8 cellular contexts compared by ENCODE assay signal in genomic region chr20:3710703-3711417, GRCh38. TPM values are rescaled to one million over a fixed set of nuclear protein-coding genes. Genes with fewer than 3 reads are reported as not detected.
A peak's percentile ranks its signal among the peaks of the same experiment; 100 is the strongest.
DNase-seq lines count a peak whose midpoint lies in the region; ATAC-seq, FAIRE-seq and TF ChIP-seq lines count a peak whose summit lies in the region.

No MANE protein-coding gene starts in this region.

- H3K9me3 Mint-ChIP-seq in activated T-helper 1 cell treated with anti-CD3 and anti-CD28 coated beads, Interleukin-12 subunit alpha, Interleukin-12 subunit beta, Interleukin-2, Interleukin-4 antibody, amounts not matched to agents 30 ng/mL and 10 ng/mL and 1 ng/mL, durations not matched to agents 14 hours and 24 hours and 36 hours, result no peaks in the 10 kb centered on the region

- H3K4me1 Mint-ChIP-seq in activated T-helper 1 cell treated with anti-CD3 and anti-CD28 coated beads, Interleukin-12 subunit alpha, Interleukin-12 subunit beta, Interleukin-2, Interleukin-4 antibody, amounts not matched to agents 30 ng/mL and 10 ng/mL and 1 ng/mL, durations not matched to agents 14 hours and 24 hours and 36 hours (ENCODE audit: low read depth), result no peaks in the 10 kb centered on the region

- WGBS in suprapubic skin, result 24% methylated on average over 9 of the region's 17 CpGs

- intact Hi-C loops in activated T-helper 1 cell treated with anti-CD3 and anti-CD28 coated beads, Interleukin-12 subunit alpha, Interleukin-12 subunit beta, Interleukin-2, Interleukin-4 antibody, amounts not matched to agents 30 ng/mL and 10 ng/mL and 1 ng/mL, durations not matched to agents 14 hours and 24 hours and 36 hours (cut with micrococcal nuclease), result loop anchor here (1.0 kb wide), 2 partner anchors 35 to 148 kb away; no protein-coding TSS in a partner anchor

- H3K4me3 ChIP-seq in suprapubic skin, result peak overlapping the region; percentile 17

- no peak overlapping the region for H3K27ac Mint-ChIP-seq in activated T-helper 1 cell treated with anti-CD3 and anti-CD28 coated beads, Interleukin-12 subunit alpha, Interleukin-12 subunit beta, Interleukin-2, Interleukin-4 antibody, amounts not matched to agents 30 ng/mL and 10 ng/mL and 1 ng/mL, durations not matched to agents 14 hours and 24 hours and 36 hours

- H3K4me3 Mint-ChIP-seq in activated T-helper 1 cell treated with anti-CD3 and anti-CD28 coated beads, Interleukin-12 subunit alpha, Interleukin-12 subunit beta, Interleukin-2, Interleukin-4 antibody, amounts not matched to agents 30 ng/mL and 10 ng/mL and 1 ng/mL, durations not matched to agents 14 hours and 24 hours and 36 hours, result no peak overlapping the region

- TF ChIP-seq EP300 in suprapubic skin (IDR thresholded peaks at IDR 0.05), result no peak

- no peak for ATAC-seq in HG02642 (IDR thresholded peaks at IDR 0.05; ENCODE audit: poor library complexity, unreplicated experiment)

- H3K36me3 ChIP-seq in suprapubic skin, result no peaks in the 10 kb centered on the region

- FAIRE-seq in GM18507 (lab: Jason Lieb, UNC), result peak; percentile 58

- H3K9me3 ChIP-seq in suprapubic skin, result no peaks in the 10 kb centered on the region

- DNase-seq in AG09319 (ENCODE audit: extremely low read depth, low read depth) (peak; percentile 14), GM18507 (ENCODE audit: extremely low spot score, insufficient read length, low read depth) (peak; percentile 70), OCI-M1 (lab: John Stamatoyannopoulos, UW) (peak; percentile 80), fibroblast of the conjunctiva (ENCODE audit: low read depth) (peak; percentile 14), occipital lobe (lab: John Stamatoyannopoulos, UW) (peak; percentile 37), suprapubic skin (ENCODE audit: low spot score in 2 of 2) (peak in 1 of 2 donors; percentile 91)
- peak; percentile 50 for DNase-seq in activated T-helper 1 cell treated with anti-CD3 and anti-CD28 coated beads, Interleukin-12 subunit alpha, Interleukin-12 subunit beta, Interleukin-2, Interleukin-4 antibody, amounts not matched to agents 30 ng/mL and 10 ng/mL and 1 ng/mL, durations not matched to agents 14 hours and 24 hours and 36 hours (ENCODE audit: low spot score)

- no peak for TF ChIP-seq POLR2A in suprapubic skin (IDR thresholded peaks at IDR 0.05)

- peak; percentile 90 for TF ChIP-seq CTCF in AG09319 (IDR thresholded peaks at IDR 0.05; ENCODE audit: low read depth, low read length)
- peak; percentile 87 to 92 for TF ChIP-seq CTCF in suprapubic skin (IDR thresholded peaks at IDR 0.05)

- H3K27me3 Mint-ChIP-seq in activated T-helper 1 cell treated with anti-CD3 and anti-CD28 coated beads, Interleukin-12 subunit alpha, Interleukin-12 subunit beta, Interleukin-2, Interleukin-4 antibody, amounts not matched to agents 30 ng/mL and 10 ng/mL and 1 ng/mL, durations not matched to agents 14 hours and 24 hours and 36 hours (ENCODE audit: insufficient read depth), result peaks cover 10% of the 10 kb centered on the region

- H3K27me3 ChIP-seq in suprapubic skin, result no peaks in the 10 kb centered on the region

- H3K4me1 ChIP-seq in suprapubic skin, result peaks cover 15% of the 10 kb centered on the region

- H3K27ac ChIP-seq in suprapubic skin, result no peak overlapping the region

- no peaks in the 10 kb centered on the region for H3K36me3 Mint-ChIP-seq in activated T-helper 1 cell treated with anti-CD3 and anti-CD28 coated beads, Interleukin-12 subunit alpha, Interleukin-12 subunit beta, Interleukin-2, Interleukin-4 antibody, amounts not matched to agents 30 ng/mL and 10 ng/mL and 1 ng/mL, durations not matched to agents 14 hours and 24 hours and 36 hours (ENCODE audit: low read depth)

RNA-seq across cellular contexts. Expression of gene SIGLEC1, which starts 1.5 kb away (rescaled TPM):
- not detected in 2 replicates for total RNA-seq in activated T-helper 1 cell treated with anti-CD3 and anti-CD28 coated beads, Interleukin-12 subunit alpha, Interleukin-12 subunit beta, Interleukin-2, Interleukin-4 antibody, amounts not matched to agents 30 ng/mL and 10 ng/mL and 1 ng/mL, durations not matched to agents 14 hours and 24 hours and 36 hours
- total RNA-seq in occipital lobe (0.16 TPM), suprapubic skin (1 to 10 TPM in 2 of 4 donors, under 1 TPM in 2; 0.60 to 3.5 (median 1.1) TPM)

RNA-seq across cellular contexts. Expression of gene HSPA12B, which starts 21.6 kb away (rescaled TPM):
- not detected in 2 replicates for total RNA-seq in activated T-helper 1 cell treated with anti-CD3 and anti-CD28 coated beads, Interleukin-12 subunit alpha, Interleukin-12 subunit beta, Interleukin-2, Interleukin-4 antibody, amounts not matched to agents 30 ng/mL and 10 ng/mL and 1 ng/mL, durations not matched to agents 14 hours and 24 hours and 36 hours
- 1.7 TPM for total RNA-seq in occipital lobe
- total RNA-seq in suprapubic skin, result 1 to 10 TPM; 1.9 to 8.7 (median 4.4) TPM

RNA-seq across cellular contexts. Expression of gene ADAM33, which starts 29.1 kb away (rescaled TPM):
- not detected in 2 replicates for total RNA-seq in activated T-helper 1 cell treated with anti-CD3 and anti-CD28 coated beads, Interleukin-12 subunit alpha, Interleukin-12 subunit beta, Interleukin-2, Interleukin-4 antibody, amounts not matched to agents 30 ng/mL and 10 ng/mL and 1 ng/mL, durations not matched to agents 14 hours and 24 hours and 36 hours
- 3.6 TPM for total RNA-seq in occipital lobe
- 10 to 100 TPM in 3 of 4 donors, 1 to 10 TPM in 1; 6.3 to 24.3 (median 13.4) TPM for total RNA-seq in suprapubic skin

RNA-seq across cellular contexts. Expression of gene GFRA4, which starts 47.7 kb away (rescaled TPM):
- not detected in 2 replicates for total RNA-seq in activated T-helper 1 cell treated with anti-CD3 and anti-CD28 coated beads, Interleukin-12 subunit alpha, Interleukin-12 subunit beta, Interleukin-2, Interleukin-4 antibody, amounts not matched to agents 30 ng/mL and 10 ng/mL and 1 ng/mL, durations not matched to agents 14 hours and 24 hours and 36 hours
- total RNA-seq in occipital lobe (not detected), suprapubic skin (not detected)

RNA-seq across cellular contexts. Expression of gene ADISSP, which starts 56.7 kb away (rescaled TPM):
- total RNA-seq in activated T-helper 1 cell treated with anti-CD3 and anti-CD28 coated beads, Interleukin-12 subunit alpha, Interleukin-12 subunit beta, Interleukin-2, Interleukin-4 antibody, amounts not matched to agents 30 ng/mL and 10 ng/mL and 1 ng/mL, durations not matched to agents 14 hours and 24 hours and 36 hours, result 55.5 and 64.6 TPM in 2 replicates
- total RNA-seq in occipital lobe, result 18.9 TPM
- 10 to 100 TPM in 3 of 4 donors, 1 to 10 TPM in 1; 8.4 to 20.3 (median 18.9) TPM for total RNA-seq in suprapubic skin
